9 cellular contexts compared by ENCODE assay signal in the genomic region with DNA sequence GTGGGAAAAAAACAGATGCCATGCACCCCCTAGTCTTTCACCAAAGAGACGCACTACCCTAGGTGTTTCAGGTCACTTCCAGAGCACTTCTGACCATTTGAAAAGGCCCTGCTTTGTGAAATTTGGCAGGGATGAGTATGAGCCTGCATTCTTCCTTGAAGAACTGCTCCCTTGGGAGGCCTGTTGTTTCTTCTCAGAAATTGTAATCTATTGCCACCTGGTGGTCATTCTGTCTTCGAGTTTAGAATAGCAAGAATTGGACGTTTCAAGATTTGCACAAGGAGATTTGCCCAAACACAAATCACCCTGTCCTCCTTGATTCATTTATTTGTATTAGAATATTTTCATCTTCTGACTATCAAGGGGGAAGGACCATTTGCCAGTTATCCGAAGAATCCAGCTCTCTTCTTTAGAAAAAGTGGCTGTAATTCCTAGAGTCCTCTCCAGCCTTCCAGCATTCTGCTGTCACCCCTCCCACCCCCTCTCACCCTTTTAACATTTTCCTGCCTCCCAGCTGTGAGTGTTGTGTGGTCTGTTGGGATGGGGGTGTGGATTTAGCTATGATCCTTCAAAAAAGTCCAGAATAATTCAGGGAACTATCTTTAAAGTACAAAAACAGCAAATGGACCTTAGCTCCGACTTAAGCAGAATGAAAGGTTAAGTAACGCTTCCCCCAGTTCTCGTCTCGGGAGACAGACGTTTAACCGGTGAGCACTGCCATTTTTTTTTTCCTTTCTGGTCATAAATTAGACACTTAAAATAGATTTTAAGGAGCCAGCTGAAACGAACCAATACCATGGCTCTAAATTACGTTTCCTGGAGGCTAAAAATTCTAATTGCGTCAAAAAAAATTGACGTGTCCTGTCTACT. TPM values are rescaled to one million over a fixed set of nuclear protein-coding genes. Genes with fewer than 3 reads are reported as not detected.
DNase-seq lines count a peak whose midpoint lies in the region; ATAC-seq and TF ChIP-seq lines count a peak whose summit lies in the region.
"Had no signal": no experiment of that assay in that cellular context is flagged by ENCODE, and none has a peak within 500 bp of the region (broad histone marks: within the 10 kb centered on the region; RNA-seq: fewer than 3 reads in every experiment).

No MANE protein-coding gene starts in this region.

- peak; percentile 75 for TF ChIP-seq CTCF in C4-2B (conservative IDR thresholded peaks at IDR 0.05)
- TF ChIP-seq CTCF in GM23338 (conservative IDR thresholded peaks at IDR 0.05; ENCODE audit: low read depth in 2 of 2) = peak; percentile 83 to 95

- no peaks in the 10 kb centered on the region; the same call in 1 of the 2 replicates for H4K20me1 ChIP-seq in GM23338 (replicated peaks; ENCODE audit: insufficient read depth)

- no peak overlapping the region for H3K27ac ChIP-seq in C4-2B
- no peak overlapping the region for H3K27ac ChIP-seq in GM23338 (ENCODE audit: low read depth)
- H3K27ac ChIP-seq: neutrophil had no signal

- H3K27ac Mint-ChIP-seq in GM23338 = no peak overlapping the region
- H3K27ac Mint-ChIP-seq in activated CD8-positive, alpha-beta T cell treated with anti-CD3 and anti-CD28 coated beads, Interleukin-2, amount 10 ng/mL, durations not matched to agents 7 days and 5 days = no peak overlapping the region

- peaks cover 28% of the 10 kb centered on the region for H3K4me1 ChIP-seq in GM23338 (ENCODE audit: insufficient read depth)

- peaks cover 52% of the 10 kb centered on the region for H3K27me3 ChIP-seq in GM23338 (ENCODE audit: insufficient read depth)

- DNase-seq in GM23338 (ENCODE audit: low spot score) (peak; percentile 97), NCI-H2196 (lab: John Stamatoyannopoulos, UW; ENCODE audit: unreplicated experiment) (peak; percentile 85), left cardiac atrium (no peak), retina (peak; percentile 82)
- peak; percentile 52 for DNase-seq in activated CD8-positive, alpha-beta T cell treated with anti-CD3 and anti-CD28 coated beads, Interleukin-2, amount 10 ng/mL, durations not matched to agents 7 days and 5 days

- peaks cover 37% of the 10 kb centered on the region; the same call in 2 of the 3 replicates for H3K4me1 Mint-ChIP-seq in GM23338
- H3K4me1 Mint-ChIP-seq in activated CD8-positive, alpha-beta T cell treated with anti-CD3 and anti-CD28 coated beads, Interleukin-2, amount 10 ng/mL, durations not matched to agents 7 days and 5 days (ENCODE audit: low read depth) = peaks cover 35% of the 10 kb centered on the region

- peak overlapping the region; percentile 63 for H3K4me3 ChIP-seq in GM23338

- H3K36me3 ChIP-seq in GM23338 (ENCODE audit: insufficient read depth) = no peaks in the 10 kb centered on the region
- H3K36me3 ChIP-seq: neutrophil had no signal

- peak overlapping the region; percentile 77 for H3K4me3 Mint-ChIP-seq in GM23338
- H3K4me3 Mint-ChIP-seq in activated CD8-positive, alpha-beta T cell treated with anti-CD3 and anti-CD28 coated beads, Interleukin-2, amount 10 ng/mL, durations not matched to agents 7 days and 5 days = no peak overlapping the region

- no peaks in the 10 kb centered on the region for H3K9me2 ChIP-seq in GM23338 (ENCODE audit: insufficient read depth)

- POLR2A ChIA-PET in activated CD8-positive, alpha-beta T cell treated with anti-CD3 and anti-CD28 coated beads, Interleukin-2, amount 10 ng/mL, durations not matched to agents 7 days and 5 days (lab: Charles Lee) = no interaction called here

- peak; percentile 10 for ATAC-seq in GM23338
- ATAC-seq in activated CD8-positive, alpha-beta T cell treated with anti-CD3 and anti-CD28 coated beads, Interleukin-2, amount 10 ng/mL, durations not matched to agents 7 days and 5 days = no peak
- ATAC-seq in left cardiac atrium = peak; percentile 28 to 58
- ATAC-seq in GM21423 (IDR thresholded peaks at IDR 0.05; ENCODE audit: unreplicated experiment) = no peak
- no peak for ATAC-seq in GM19452 (IDR thresholded peaks at IDR 0.05; ENCODE audit: unreplicated experiment)

- CTCF ChIA-PET in activated CD8-positive, alpha-beta T cell treated with anti-CD3 and anti-CD28 coated beads, Interleukin-2, amount 10 ng/mL, durations not matched to agents 7 days and 5 days (lab: Charles Lee) = interaction anchor here (0.7 to 7.8 kb wide), 28 partner anchors 9 to 576 kb away, joined by 3 to 93 read pairs (median 4); partner anchors contain the start of gene ERICH2

- no peaks in the 10 kb centered on the region; the same call in 2 of the 3 replicates for H3K9me3 Mint-ChIP-seq in GM23338
- H3K9me3 Mint-ChIP-seq in activated CD8-positive, alpha-beta T cell treated with anti-CD3 and anti-CD28 coated beads, Interleukin-2, amount 10 ng/mL, durations not matched to agents 7 days and 5 days (ENCODE audit: insufficient read depth) = no peaks in the 10 kb centered on the region

- H3K4me2 ChIP-seq in GM23338 = peak overlapping the region; percentile 97

- intact Hi-C loops in left cardiac atrium (cut with DNase I) = loop anchor here (5.0 to 10.0 kb wide), 5 partner anchors 328 to 576 kb away; no protein-coding TSS in a partner anchor

- no peaks in the 10 kb centered on the region for H3K79me2 ChIP-seq in GM23338 (replicated peaks; ENCODE audit: insufficient read depth)

- H3K27me3 Mint-ChIP-seq in GM23338 (ENCODE audit: insufficient read depth, low read depth, poor library complexity) = peaks cover 55% of the 10 kb centered on the region
- H3K27me3 Mint-ChIP-seq in activated CD8-positive, alpha-beta T cell treated with anti-CD3 and anti-CD28 coated beads, Interleukin-2, amount 10 ng/mL, durations not matched to agents 7 days and 5 days (ENCODE audit: low read depth) = peaks cover 67% of the 10 kb centered on the region

- no peaks in the 10 kb centered on the region for H3K36me3 Mint-ChIP-seq in GM23338 (ENCODE audit: low read depth)
- H3K36me3 Mint-ChIP-seq in activated CD8-positive, alpha-beta T cell treated with anti-CD3 and anti-CD28 coated beads, Interleukin-2, amount 10 ng/mL, durations not matched to agents 7 days and 5 days (ENCODE audit: low read depth) = no peaks in the 10 kb centered on the region

- H3F3A ChIP-seq in GM23338 (replicated peaks; ENCODE audit: low read depth) = no peaks in the 10 kb centered on the region; the same call in 1 of the 2 replicates

- 0 out of 2 replicates have a peak overlapping the region, but pooled peaks have one; percentile 1 for H2AFZ ChIP-seq in GM23338

TF ChIP-seq in GM23338, 12 proteins besides CTCF, POLR2A, EP300 and RAD21:
- TF ChIP-seq REST (IDR thresholded peaks at IDR 0.05; ENCODE audit: unreplicated experiment) (no peak), EZH2 (IDR thresholded peaks at IDR 0.05; ENCODE audit: low read depth, unreplicated experiment) (peak; percentile 43)

RNA-seq across cellular contexts. Expression of gene GAD1, which starts 3.7 kb away (rescaled TPM):
- total RNA-seq in GM23338 (2014; rRNA removed; shearing (Covaris generic)) = 0.17 and 0.47 TPM in 2 replicates
- polyA plus RNA-seq in GM23338 (2016; fragmentation: Nextera tagmentation; extraction: Ambion mirVana) = 0.34 TPM in 1 of 2 replicates, not detected in the other
- total RNA-seq in activated CD8-positive, alpha-beta T cell treated with anti-CD3 and anti-CD28 coated beads, Interleukin-2, amount 10 ng/mL, durations not matched to agents 7 days and 5 days = 1 to 10 TPM; 1.6 to 2.2 TPM
- total RNA-seq in left cardiac atrium = not detected

RNA-seq across cellular contexts. Expression of gene ERICH2, which starts 42.8 kb away (rescaled TPM):
- 2.1 TPM in 1 of 2 replicates, not detected in the other for total RNA-seq in GM23338 (2014; rRNA removed; shearing (Covaris generic))
- 3.2 and 3.5 TPM in 2 replicates for polyA plus RNA-seq in GM23338 (2016; fragmentation: Nextera tagmentation; extraction: Ambion mirVana)
- total RNA-seq in activated CD8-positive, alpha-beta T cell treated with anti-CD3 and anti-CD28 coated beads, Interleukin-2, amount 10 ng/mL, durations not matched to agents 7 days and 5 days = not detected
- total RNA-seq in left cardiac atrium = 1 to 10 TPM; 1.2 TPM

Comparison
In these comparisons a context has a peak if more than half of its experiments do, and no peak if none do; other contexts are left out.
1. ATAC-seq: peak in GM23338 (single experiment) and left cardiac atrium (2 of 2); none in activated CD8-positive, alpha-beta T cell treated with anti-CD3 and anti-CD28 coated beads, Interleukin-2, amount 10 ng/mL, durations not matched to agents 7 days and 5 days (single experiment), GM21423 (single experiment) and GM19452 (single experiment).